In genomic region chr7:100765250-100765649, GRCh38 we compare ENCODE assay signal across 21 cellular contexts. TPM values are rescaled to one million over a fixed set of nuclear protein-coding genes. Genes with fewer than 3 reads are reported as not detected.
"Had no signal": no experiment of that assay in that cellular context is flagged by ENCODE, and none has a peak within 500 bp of the region (broad histone marks: within the 10 kb centered on the region; RNA-seq: fewer than 3 reads in every experiment).

No MANE protein-coding gene starts in this region.

- ATAC-seq: effector memory CD8-positive, alpha-beta T cell; naive thymus-derived CD4-positive, alpha-beta T cell; upper lobe of right lung had no signal

- H3K4me1 ChIP-seq: right atrium auricular region, sigmoid colon, tibial artery, upper lobe of right lung had no signal

- DNase-seq: cerebellar nuclear complex; effector memory CD8-positive, alpha-beta T cell; erythroblast; foreskin melanocyte; head of caudate nucleus; kidney glomerular epithelial cell; mesendoderm; naive thymus-derived CD4-positive, alpha-beta T cell; nephron progenitor cell; ovary; sigmoid colon; small intestine; stimulated activated CD4-positive, alpha-beta T cell treated with anti-CD3 and anti-CD28 coated beads, Interleukin-12 subunit alpha, Interleukin-12 subunit beta, amount 100 ng/mL, for 4 hours; stimulated activated naive CD4-positive, alpha-beta T cell treated with Interleukin-2 at 50 U/mL for 16 hours; tibial artery; upper lobe of right lung had no signal

- H3K79me2 ChIP-seq: hepatocyte had no signal

- H3K4me2 ChIP-seq: hepatocyte had no signal

- H3K4me3 ChIP-seq: hepatocyte, ovary, right atrium auricular region, sigmoid colon, tibial artery, upper lobe of right lung had no signal

- H3K27ac ChIP-seq: hepatocyte, ovary, right atrium auricular region, sigmoid colon, tibial artery, upper lobe of right lung had no signal

- H3K36me3 ChIP-seq: ovary, right atrium auricular region, sigmoid colon, tibial artery, upper lobe of right lung had no signal

- H3K9me3 ChIP-seq: ovary, right atrium auricular region, sigmoid colon, tibial artery, upper lobe of right lung had no signal

- H2AFZ ChIP-seq: hepatocyte had no signal

- H3K27me3 ChIP-seq: hepatocyte, ovary, right atrium auricular region, upper lobe of right lung had no signal

RNA-seq across cellular contexts. Expression of gene ZAN, which starts 31.9 kb away (rescaled TPM):
- total RNA-seq: hepatocyte; lung microvascular endothelial cell; mononuclear cell; naive thymus-derived CD4-positive, alpha-beta T cell; ovary; posterior vena cava; right atrium auricular region; sigmoid colon; upper lobe of right lung had no signal
- polyA plus RNA-seq: hepatocyte; naive thymus-derived CD4-positive, alpha-beta T cell; ovary; sigmoid colon; small intestine had no signal

RNA-seq across cellular contexts. Expression of gene EPO, which starts 45.0 kb away (rescaled TPM):
- total RNA-seq: lung microvascular endothelial cell; mononuclear cell; naive thymus-derived CD4-positive, alpha-beta T cell; posterior vena cava; right atrium auricular region; sigmoid colon; upper lobe of right lung had no signal
- polyA plus RNA-seq: hepatocyte; naive thymus-derived CD4-positive, alpha-beta T cell; sigmoid colon had no signal
